In genomic region chr5:171295299-171295698, GRCh38 we compare ENCODE assay signal across 3 cellular contexts.
TF ChIP-seq lines count a peak whose summit lies in the region.

No MANE protein-coding gene starts in this region.

TF ChIP-seq in IMR-90, 13 proteins besides CTCF, POLR2A, EP300 and RAD21:
- TF ChIP-seq FOS (IDR thresholded peaks at IDR 0.05; ENCODE audit: low read depth, low read length), result no peak
- TF ChIP-seq MXI1 (IDR thresholded peaks at IDR 0.05; ENCODE audit: borderline replicate concordance, low read depth, low read length), result no peak
- TF ChIP-seq, protein P1, sequence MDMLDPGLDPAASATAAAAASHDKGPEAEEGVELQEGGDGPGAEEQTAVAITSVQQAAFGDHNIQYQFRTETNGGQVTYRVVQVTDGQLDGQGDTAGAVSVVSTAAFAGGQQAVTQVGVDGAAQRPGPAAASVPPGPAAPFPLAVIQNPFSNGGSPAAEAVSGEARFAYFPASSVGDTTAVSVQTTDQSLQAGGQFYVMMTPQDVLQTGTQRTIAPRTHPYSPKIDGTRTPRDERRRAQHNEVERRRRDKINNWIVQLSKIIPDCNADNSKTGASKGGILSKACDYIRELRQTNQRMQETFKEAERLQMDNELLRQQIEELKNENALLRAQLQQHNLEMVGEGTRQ (IDR thresholded peaks at IDR 0.05; ENCODE audit: low read depth, low read length), result no peak
- TF ChIP-seq NFE2L2 (IDR thresholded peaks at IDR 0.05; ENCODE audit: low read depth, low read length), result no peak
- TF ChIP-seq MAFK (IDR thresholded peaks at IDR 0.05; ENCODE audit: low read depth, low read length), result no peak
- TF ChIP-seq CEBPB (IDR thresholded peaks at IDR 0.05; ENCODE audit: low read depth, low read length), result no peak
- TF ChIP-seq CHD1 (IDR thresholded peaks at IDR 0.05; ENCODE audit: low read depth, low read length), result no peak
- TF ChIP-seq MAZ (IDR thresholded peaks at IDR 0.05; ENCODE audit: borderline replicate concordance, low read depth, low read length), result no peak
- TF ChIP-seq, protein P2, sequence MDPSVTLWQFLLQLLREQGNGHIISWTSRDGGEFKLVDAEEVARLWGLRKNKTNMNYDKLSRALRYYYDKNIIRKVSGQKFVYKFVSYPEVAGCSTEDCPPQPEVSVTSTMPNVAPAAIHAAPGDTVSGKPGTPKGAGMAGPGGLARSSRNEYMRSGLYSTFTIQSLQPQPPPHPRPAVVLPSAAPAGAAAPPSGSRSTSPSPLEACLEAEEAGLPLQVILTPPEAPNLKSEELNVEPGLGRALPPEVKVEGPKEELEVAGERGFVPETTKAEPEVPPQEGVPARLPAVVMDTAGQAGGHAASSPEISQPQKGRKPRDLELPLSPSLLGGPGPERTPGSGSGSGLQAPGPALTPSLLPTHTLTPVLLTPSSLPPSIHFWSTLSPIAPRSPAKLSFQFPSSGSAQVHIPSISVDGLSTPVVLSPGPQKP (IDR thresholded peaks at IDR 0.05; ENCODE audit: borderline replicate concordance, low read depth, low read length), result no peak
- no peak for TF ChIP-seq RCOR1 (IDR thresholded peaks at IDR 0.05; ENCODE audit: insufficient replicate concordance, low read length)
- no peak for TF ChIP-seq RFX5 (IDR thresholded peaks at IDR 0.05; ENCODE audit: low read depth, low read length)
- TF ChIP-seq SMC3 (IDR thresholded peaks at IDR 0.05; ENCODE audit: low read depth, low read length), result no peak
- TF ChIP-seq BHLHE40 (IDR thresholded peaks at IDR 0.05; ENCODE audit: low read depth, low read length), result no peak
TF ChIP-seq in IMR-90: peak in this region for 0.

TF ChIP-seq in SK-N-SH treated with all-trans-retinoic acid at 6 μM for 48 hours, 23 proteins besides CTCF, POLR2A, EP300 and RAD21:
- TF ChIP-seq TSHZ2 (CRISPR knock-in tag; IDR thresholded peaks at IDR 0.05), result no peak
- TF ChIP-seq ISL1 (CRISPR knock-in tag; IDR thresholded peaks at IDR 0.05), result 0 out of 2 replicates have a peak, but pooled peaks have one; percentile 20
- TF ChIP-seq, protein P3, sequence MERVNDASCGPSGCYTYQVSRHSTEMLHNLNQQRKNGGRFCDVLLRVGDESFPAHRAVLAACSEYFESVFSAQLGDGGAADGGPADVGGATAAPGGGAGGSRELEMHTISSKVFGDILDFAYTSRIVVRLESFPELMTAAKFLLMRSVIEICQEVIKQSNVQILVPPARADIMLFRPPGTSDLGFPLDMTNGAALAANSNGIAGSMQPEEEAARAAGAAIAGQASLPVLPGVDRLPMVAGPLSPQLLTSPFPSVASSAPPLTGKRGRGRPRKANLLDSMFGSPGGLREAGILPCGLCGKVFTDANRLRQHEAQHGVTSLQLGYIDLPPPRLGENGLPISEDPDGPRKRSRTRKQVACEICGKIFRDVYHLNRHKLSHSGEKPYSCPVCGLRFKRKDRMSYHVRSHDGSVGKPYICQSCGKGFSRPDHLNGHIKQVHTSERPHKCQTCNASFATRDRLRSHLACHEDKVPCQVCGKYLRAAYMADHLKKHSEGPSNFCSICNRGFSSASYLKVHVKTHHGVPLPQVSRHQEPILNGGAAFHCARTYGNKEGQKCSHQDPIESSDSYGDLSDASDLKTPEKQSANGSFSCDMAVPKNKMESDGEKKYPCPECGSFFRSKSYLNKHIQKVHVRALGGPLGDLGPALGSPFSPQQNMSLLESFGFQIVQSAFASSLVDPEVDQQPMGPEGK (CRISPR knock-in tag; IDR thresholded peaks at IDR 0.05; ENCODE audit: borderline replicate concordance), result peak; percentile 56; the same call in 1 of the 2 replicates

TF ChIP-seq in endothelial cell of umbilical vein, 7 proteins besides CTCF, POLR2A, EP300 and RAD21:
- TF ChIP-seq EZH2 (IDR thresholded peaks at IDR 0.05; ENCODE audit: borderline replicate concordance, low read depth, low read length, severe bottlenecking) (no peak), GATA2 (IDR thresholded peaks at IDR 0.05; ENCODE audit: insufficient read depth, insufficient read length, low read depth, low read length) (no peak), MYC (IDR thresholded peaks at IDR 0.05; ENCODE audit: low read depth, low read length) (no peak), FOS (IDR thresholded peaks at IDR 0.05; ENCODE audit: borderline replicate concordance, insufficient read depth, low read length) (peak; percentile 17)
